In genomic region chr13:19519049-19519448, GRCh38 we compare ENCODE assay signal across 1 cellular context.
TF ChIP-seq lines count a peak whose summit lies in the region.

No MANE protein-coding gene starts in this region.

TF ChIP-seq in GM12878, 131 proteins besides CTCF, POLR2A, EP300 and RAD21 (continued from another document):
- TF ChIP-seq, protein P1, sequence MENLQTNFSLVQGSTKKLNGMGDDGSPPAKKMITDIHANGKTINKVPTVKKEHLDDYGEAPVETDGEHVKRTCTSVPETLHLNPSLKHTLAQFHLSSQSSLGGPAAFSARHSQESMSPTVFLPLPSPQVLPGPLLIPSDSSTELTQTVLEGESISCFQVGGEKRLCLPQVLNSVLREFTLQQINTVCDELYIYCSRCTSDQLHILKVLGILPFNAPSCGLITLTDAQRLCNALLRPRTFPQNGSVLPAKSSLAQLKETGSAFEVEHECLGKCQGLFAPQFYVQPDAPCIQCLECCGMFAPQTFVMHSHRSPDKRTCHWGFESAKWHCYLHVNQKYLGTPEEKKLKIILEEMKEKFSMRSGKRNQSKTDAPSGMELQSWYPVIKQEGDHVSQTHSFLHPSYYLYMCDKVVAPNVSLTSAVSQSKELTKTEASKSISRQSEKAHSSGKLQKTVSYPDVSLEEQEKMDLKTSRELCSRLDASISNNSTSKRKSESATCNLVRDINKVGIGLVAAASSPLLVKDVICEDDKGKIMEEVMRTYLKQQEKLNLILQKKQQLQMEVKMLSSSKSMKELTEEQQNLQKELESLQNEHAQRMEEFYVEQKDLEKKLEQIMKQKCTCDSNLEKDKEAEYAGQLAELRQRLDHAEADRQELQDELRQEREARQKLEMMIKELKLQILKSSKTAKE (IDR thresholded peaks at IDR 0.05; ENCODE audit: low read depth, poor library complexity, severe bottlenecking) = no peak
- TF ChIP-seq REST (IDR thresholded peaks at IDR 0.05; ENCODE audit: low read depth, low read length) = no peak
- TF ChIP-seq MTA2 (IDR thresholded peaks at IDR 0.05; ENCODE audit: low read depth) = no peak
- TF ChIP-seq E2F4 (IDR thresholded peaks at IDR 0.05; ENCODE audit: low read depth, low read length) = no peak
- TF ChIP-seq, protein P2, sequence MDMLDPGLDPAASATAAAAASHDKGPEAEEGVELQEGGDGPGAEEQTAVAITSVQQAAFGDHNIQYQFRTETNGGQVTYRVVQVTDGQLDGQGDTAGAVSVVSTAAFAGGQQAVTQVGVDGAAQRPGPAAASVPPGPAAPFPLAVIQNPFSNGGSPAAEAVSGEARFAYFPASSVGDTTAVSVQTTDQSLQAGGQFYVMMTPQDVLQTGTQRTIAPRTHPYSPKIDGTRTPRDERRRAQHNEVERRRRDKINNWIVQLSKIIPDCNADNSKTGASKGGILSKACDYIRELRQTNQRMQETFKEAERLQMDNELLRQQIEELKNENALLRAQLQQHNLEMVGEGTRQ (IDR thresholded peaks at IDR 0.05; ENCODE audit: borderline replicate concordance, low read depth, low read length) = no peak
- no peak for TF ChIP-seq YBX1 (IDR thresholded peaks at IDR 0.05)
- TF ChIP-seq, protein P3, sequence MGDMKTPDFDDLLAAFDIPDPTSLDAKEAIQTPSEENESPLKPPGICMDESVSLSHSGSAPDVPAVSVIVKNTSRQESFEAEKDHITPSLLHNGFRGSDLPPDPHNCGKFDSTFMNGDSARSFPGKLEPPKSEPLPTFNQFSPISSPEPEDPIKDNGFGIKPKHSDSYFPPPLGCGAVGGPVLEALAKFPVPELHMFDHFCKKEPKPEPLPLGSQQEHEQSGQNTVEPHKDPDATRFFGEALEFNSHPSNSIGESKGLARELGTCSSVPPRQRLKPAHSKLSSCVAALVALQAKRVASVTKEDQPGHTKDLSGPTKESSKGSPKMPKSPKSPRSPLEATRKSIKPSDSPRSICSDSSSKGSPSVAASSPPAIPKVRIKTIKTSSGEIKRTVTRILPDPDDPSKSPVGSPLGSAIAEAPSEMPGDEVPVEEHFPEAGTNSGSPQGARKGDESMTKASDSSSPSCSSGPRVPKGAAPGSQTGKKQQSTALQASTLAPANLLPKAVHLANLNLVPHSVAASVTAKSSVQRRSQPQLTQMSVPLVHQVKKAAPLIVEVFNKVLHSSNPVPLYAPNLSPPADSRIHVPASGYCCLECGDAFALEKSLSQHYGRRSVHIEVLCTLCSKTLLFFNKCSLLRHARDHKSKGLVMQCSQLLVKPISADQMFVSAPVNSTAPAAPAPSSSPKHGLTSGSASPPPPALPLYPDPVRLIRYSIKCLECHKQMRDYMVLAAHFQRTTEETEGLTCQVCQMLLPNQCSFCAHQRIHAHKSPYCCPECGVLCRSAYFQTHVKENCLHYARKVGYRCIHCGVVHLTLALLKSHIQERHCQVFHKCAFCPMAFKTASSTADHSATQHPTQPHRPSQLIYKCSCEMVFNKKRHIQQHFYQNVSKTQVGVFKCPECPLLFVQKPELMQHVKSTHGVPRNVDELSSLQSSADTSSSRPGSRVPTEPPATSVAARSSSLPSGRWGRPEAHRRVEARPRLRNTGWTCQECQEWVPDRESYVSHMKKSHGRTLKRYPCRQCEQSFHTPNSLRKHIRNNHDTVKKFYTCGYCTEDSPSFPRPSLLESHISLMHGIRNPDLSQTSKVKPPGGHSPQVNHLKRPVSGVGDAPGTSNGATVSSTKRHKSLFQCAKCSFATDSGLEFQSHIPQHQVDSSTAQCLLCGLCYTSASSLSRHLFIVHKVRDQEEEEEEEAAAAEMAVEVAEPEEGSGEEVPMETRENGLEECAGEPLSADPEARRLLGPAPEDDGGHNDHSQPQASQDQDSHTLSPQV (IDR thresholded peaks at IDR 0.05) = no peak
- TF ChIP-seq TARDBP (IDR thresholded peaks at IDR 0.05; ENCODE audit: borderline replicate concordance) = no peak
- TF ChIP-seq ASH2L (IDR thresholded peaks at IDR 0.05; ENCODE audit: borderline replicate concordance, low read depth) = no peak
TF ChIP-seq in GM12878: peak in this region for 0.
